25 cellular contexts compared by ENCODE assay signal in the genomic region with DNA sequence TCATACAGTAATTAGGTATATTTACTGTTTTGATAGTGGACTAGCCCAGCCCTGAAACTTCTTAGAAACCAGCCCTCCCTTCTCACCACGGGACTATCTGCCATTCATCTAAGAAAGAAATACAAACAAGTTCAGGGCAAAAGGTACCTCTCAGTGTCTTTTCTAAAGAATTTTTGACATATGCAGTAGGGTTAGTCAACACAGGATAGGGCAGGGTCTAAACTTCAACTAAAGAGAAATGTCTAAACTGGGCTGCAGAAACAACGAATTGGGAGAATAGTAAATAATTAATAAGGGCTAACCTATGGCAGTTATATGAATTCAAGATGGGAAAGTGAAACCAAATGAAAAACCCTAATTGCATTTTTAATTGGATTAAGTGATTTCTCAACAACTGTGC.
DNase-seq lines count a peak whose midpoint lies in the region; ATAC-seq and TF ChIP-seq lines count a peak whose summit lies in the region.
"Had no signal": no experiment of that assay in that cellular context is flagged by ENCODE, and none has a peak within 500 bp of the region (broad histone marks: within the 10 kb centered on the region; RNA-seq: fewer than 3 reads in every experiment).

No MANE protein-coding gene starts in this region.

- no peaks in the 10 kb centered on the region for H3K9me3 ChIP-seq in hepatocyte (ENCODE audit: low read depth)
- no peaks in the 10 kb centered on the region for H3K9me3 ChIP-seq in prostate gland
- H3K9me3 ChIP-seq: suprapubic skin, vagina had no signal

- intact Hi-C loops in prostate gland (cut with DNase I) (no loop called here), lower leg skin (cut with DNase I; ENCODE audit: low total_unique reads) (no loop called here)

- H3K36me3 Mint-ChIP-seq in immature natural killer cell = peaks cover 0 to 4% (median 0%) of the 10 kb centered on the region in 3 donors
- H3K36me3 Mint-ChIP-seq: stimulated activated memory B cell treated with anti-CD40 and anti-IgM and Interleukin-4, amounts not matched to agents 10 μg/mL and 1 μg/mL and 100 μg/mL, for 72 hours had no signal

- H3K27me3 ChIP-seq in hepatocyte (no peaks in the 10 kb centered on the region), prostate gland (replicated peaks; ENCODE audit: insufficient read depth) (no peaks in the 10 kb centered on the region)
- H3K27me3 ChIP-seq: cardiac muscle cell, suprapubic skin, vagina had no signal

- TF ChIP-seq CTCF in hepatocyte (IDR thresholded peaks at IDR 0.05; ENCODE audit: poor library complexity) = no peak
- TF ChIP-seq CTCF in prostate gland (IDR thresholded peaks at IDR 0.05) = no peak
- TF ChIP-seq CTCF in lower leg skin (IDR thresholded peaks at IDR 0.05) = no peak

- no peak overlapping the region for H2AFZ ChIP-seq in hepatocyte

- H4K20me1 ChIP-seq in hepatocyte (ENCODE audit: insufficient read depth, poor library complexity, severe bottlenecking) = no peaks in the 10 kb centered on the region

- DNase-seq in hepatocyte (ENCODE audit: low spot score) (no peak), NCI-H1417 treated with DMSO at 0.1 percent for 48 hours (lab: John Stamatoyannopoulos, UW) (no peak), immature natural killer cell (no peak), prostate gland (ENCODE audit: low spot score) (no peak), lower leg skin (ENCODE audit: low spot score in 2 of 2) (no peak)
- DNase-seq: activated CD4-positive, alpha-beta T cell treated with anti-CD3 and anti-CD28 coated beads for 4 hours; activated naive CD4-positive, alpha-beta T cell treated with anti-CD3 and anti-CD28 coated beads, Interleukin-2, amount 50 U/mL, for 16 hours; activated T-cell treated with anti-CD3 and anti-CD28 coated beads, Interleukin-2, amount 50 U/mL, for 48 hours; anterior cingulate cortex; Karpas-422; mesenchymal stem cell; NCI-H187; NCI-H748 treated with DMSO at 0.1 percent for 48 hours; nucleus accumbens; small intestine; T-helper 1 cell had no signal

- ATAC-seq in GM18508 (IDR thresholded peaks at IDR 0.05; ENCODE audit: insufficient read depth, unreplicated experiment) (peak; percentile 35), GM19455 (IDR thresholded peaks at IDR 0.05; ENCODE audit: unreplicated experiment) (peak; percentile 21), HG03095 (IDR thresholded peaks at IDR 0.05; ENCODE audit: unreplicated experiment) (peak; percentile 27)

- H3K36me3 ChIP-seq in hepatocyte (replicated peaks; ENCODE audit: insufficient read depth, low read depth) (no peaks in the 10 kb centered on the region), prostate gland (no peaks in the 10 kb centered on the region)
- H3K36me3 ChIP-seq: cardiac muscle cell, suprapubic skin, vagina had no signal

- no peaks in the 10 kb centered on the region for H3K9me2 ChIP-seq in hepatocyte (replicated peaks; ENCODE audit: insufficient read depth)

- no peak overlapping the region for H3K27ac Mint-ChIP-seq in immature natural killer cell
- H3K27ac Mint-ChIP-seq: dendritic cell treated with granulocyte-macrophage colony-stimulating factor and Interleukin-4, amounts not matched to agents 40 ng/mL and 50 ng/mL, for 4 days; stimulated activated memory B cell treated with anti-CD40 and anti-IgM and Interleukin-4, amounts not matched to agents 10 μg/mL and 1 μg/mL and 100 μg/mL, for 72 hours had no signal

- no peaks in the 10 kb centered on the region for H3K4me1 Mint-ChIP-seq in immature natural killer cell

- H3K27ac ChIP-seq in hepatocyte (no peak overlapping the region), prostate gland (no peak overlapping the region)
- H3K27ac ChIP-seq: C4-2B, cardiac muscle cell, suprapubic skin, vagina had no signal

- H3K4me1 ChIP-seq in hepatocyte (ENCODE audit: insufficient read depth) (no peaks in the 10 kb centered on the region), prostate gland (replicated peaks) (no peaks in the 10 kb centered on the region)
- H3K4me1 ChIP-seq: suprapubic skin, vagina had no signal

- H3K79me2 ChIP-seq in hepatocyte = no peaks in the 10 kb centered on the region

- TF ChIP-seq POLR2A in prostate gland (IDR thresholded peaks at IDR 0.05) = no peak
- TF ChIP-seq POLR2A in lower leg skin (IDR thresholded peaks at IDR 0.05) = no peak

- peak overlapping the region; percentile 35 for H3K4me2 ChIP-seq in hepatocyte

- H3K27me3 Mint-ChIP-seq in immature natural killer cell (ENCODE audit: low read depth in 3 of 3) = peaks cover 0 to 3% (median 0%) of the 10 kb centered on the region in 3 donors
- H3K27me3 Mint-ChIP-seq: dendritic cell treated with granulocyte-macrophage colony-stimulating factor and Interleukin-4, amounts not matched to agents 40 ng/mL and 50 ng/mL, for 4 days; stimulated activated memory B cell treated with anti-CD40 and anti-IgM and Interleukin-4, amounts not matched to agents 10 μg/mL and 1 μg/mL and 100 μg/mL, for 72 hours had no signal

- peaks cover 0 to 13% (median 5%) of the 10 kb centered on the region in 6 donors for H3K9me3 Mint-ChIP-seq in immature natural killer cell

- H3K4me3 ChIP-seq in hepatocyte (no peak overlapping the region), prostate gland (no peak overlapping the region), lower leg skin (ENCODE audit: low read depth, poor library complexity, severe bottlenecking) (no peak overlapping the region)
- H3K4me3 ChIP-seq: cardiac muscle cell, suprapubic skin, vagina had no signal

- H3K4me3 Mint-ChIP-seq in immature natural killer cell = no peak overlapping the region
- H3K4me3 Mint-ChIP-seq: dendritic cell treated with granulocyte-macrophage colony-stimulating factor and Interleukin-4, amounts not matched to agents 40 ng/mL and 50 ng/mL, for 4 days; stimulated activated memory B cell treated with anti-CD40 and anti-IgM and Interleukin-4, amounts not matched to agents 10 μg/mL and 1 μg/mL and 100 μg/mL, for 72 hours had no signal

- WGBS in hepatocyte (ENCODE audit: low lambda C conversion rate, missing lambda C conversion rate) = 44% methylated on average over 2 of the region's 2 CpGs
- 53% methylated on average over 2 of the region's 2 CpGs for WGBS in prostate gland
- WGBS in lower leg skin, 2 donors = 62 to 65% methylated on average over 2 of the region's 2 CpGs
